13 cellular contexts compared by ENCODE assay signal in genomic region chr7:155506854-155507337, GRCh38. TPM values are rescaled to one million over a fixed set of nuclear protein-coding genes. Genes with fewer than 3 reads are reported as not detected.
DNase-seq lines count a peak whose midpoint lies in the region; ATAC-seq and TF ChIP-seq lines count a peak whose summit lies in the region.
"Had no signal": no experiment of that assay in that cellular context is flagged by ENCODE, and none has a peak within 500 bp of the region (broad histone marks: within the 10 kb centered on the region; RNA-seq: fewer than 3 reads in every experiment).

No MANE protein-coding gene starts in this region.

- H3K4me3 Mint-ChIP-seq in activated CD4-positive, alpha-beta T cell treated with anti-CD3 and anti-CD28 coated beads, Interleukin-2, amount 10 ng/mL, durations not matched to agents 24 days and 14 days, result no peak overlapping the region
- no peak overlapping the region for H3K4me3 Mint-ChIP-seq in activated CD4-positive, alpha-beta T cell treated with anti-CD3 and anti-CD28 coated beads, Interleukin-2, amount 10 ng/mL, durations not matched to agents 7 days and 5 days
- H3K4me3 Mint-ChIP-seq in progenitor cell of endocrine pancreas (ENCODE audit: low read depth), result no peak overlapping the region
- no peak overlapping the region for H3K4me3 Mint-ChIP-seq in CD4-positive, alpha-beta T cell
- H3K4me3 Mint-ChIP-seq: natural killer cell had no signal

- peak overlapping the region; percentile 53 for H3K27ac Mint-ChIP-seq in activated CD4-positive, alpha-beta T cell treated with anti-CD3 and anti-CD28 coated beads, Interleukin-2, amount 10 ng/mL, durations not matched to agents 24 days and 14 days
- no peak overlapping the region for H3K27ac Mint-ChIP-seq in activated CD4-positive, alpha-beta T cell treated with anti-CD3 and anti-CD28 coated beads, Interleukin-2, amount 10 ng/mL, durations not matched to agents 7 days and 5 days
- H3K27ac Mint-ChIP-seq in progenitor cell of endocrine pancreas, result peak overlapping the region; percentile 66
- no peak overlapping the region for H3K27ac Mint-ChIP-seq in CD4-positive, alpha-beta T cell
- H3K27ac Mint-ChIP-seq: natural killer cell had no signal

- CTCF ChIA-PET in activated CD4-positive, alpha-beta T cell treated with anti-CD3 and anti-CD28 coated beads, Interleukin-2, amount 10 ng/mL, durations not matched to agents 7 days and 5 days (lab: Charles Lee), result interaction anchor here (0.8 to 1.2 kb wide), 2 partner anchors 32 to 131 kb away, joined by 3 read pairs; no protein-coding TSS in a partner anchor
- CTCF ChIA-PET in CD4-positive, alpha-beta T cell (lab: Charles Lee), result no interaction called here

- no peaks in the 10 kb centered on the region for H3K9me3 ChIP-seq in CD4-positive, alpha-beta T cell (ENCODE audit: control insufficient read depth, low read length)
- H3K9me3 ChIP-seq: ascending aorta had no signal

- POLR2A ChIA-PET in activated CD4-positive, alpha-beta T cell treated with anti-CD3 and anti-CD28 coated beads, Interleukin-2, amount 10 ng/mL, durations not matched to agents 7 days and 5 days (lab: Charles Lee), result no interaction called here
- POLR2A ChIA-PET in CD4-positive, alpha-beta T cell (lab: Charles Lee), result no interaction called here

- H3K4me3 ChIP-seq in choroid plexus epithelial cell (ENCODE audit: low read depth, low read length), result no peak overlapping the region
- H3K4me3 ChIP-seq: ascending aorta, stomach had no signal

- H3K27ac ChIP-seq in CD4-positive, alpha-beta T cell (ENCODE audit: low read depth, low read length), result no peak overlapping the region
- H3K27ac ChIP-seq: ascending aorta, epithelial cell of prostate, stomach had no signal

- peaks cover 88% of the 10 kb centered on the region for H3K27me3 Mint-ChIP-seq in activated CD4-positive, alpha-beta T cell treated with anti-CD3 and anti-CD28 coated beads, Interleukin-2, amount 10 ng/mL, durations not matched to agents 24 days and 14 days
- H3K27me3 Mint-ChIP-seq in activated CD4-positive, alpha-beta T cell treated with anti-CD3 and anti-CD28 coated beads, Interleukin-2, amount 10 ng/mL, durations not matched to agents 7 days and 5 days, result peaks cover 87% of the 10 kb centered on the region
- H3K27me3 Mint-ChIP-seq in progenitor cell of endocrine pancreas, result peaks cover 99% of the 10 kb centered on the region
- H3K27me3 Mint-ChIP-seq in CD4-positive, alpha-beta T cell, result peaks cover 97% of the 10 kb centered on the region

- no peak for DNase-seq in activated CD4-positive, alpha-beta T cell treated with anti-CD3 and anti-CD28 coated beads, Interleukin-2, amount 10 ng/mL, durations not matched to agents 24 days and 14 days
- DNase-seq in activated CD4-positive, alpha-beta T cell treated with anti-CD3 and anti-CD28 coated beads, Interleukin-2, amount 10 ng/mL, durations not matched to agents 7 days and 5 days, result no peak
- DNase-seq in NCI-H526 (lab: John Stamatoyannopoulos, UW), result peak; percentile 24 to 72
- peak; percentile 17 for DNase-seq in choroid plexus epithelial cell (ENCODE audit: low read depth)
- DNase-seq in progenitor cell of endocrine pancreas (ENCODE audit: low spot score, unreplicated experiment), result no peak
- no peak for DNase-seq in NCI-H510A (lab: John Stamatoyannopoulos, UW)
- DNase-seq in CD4-positive, alpha-beta T cell, result no peak
- no peak for DNase-seq in Right ventricle myocardium superior
- DNase-seq: natural killer cell, stomach had no signal

- peaks cover 9% of the 10 kb centered on the region for H3K9me3 Mint-ChIP-seq in activated CD4-positive, alpha-beta T cell treated with anti-CD3 and anti-CD28 coated beads, Interleukin-2, amount 10 ng/mL, durations not matched to agents 24 days and 14 days
- peaks cover 4% of the 10 kb centered on the region for H3K9me3 Mint-ChIP-seq in activated CD4-positive, alpha-beta T cell treated with anti-CD3 and anti-CD28 coated beads, Interleukin-2, amount 10 ng/mL, durations not matched to agents 7 days and 5 days
- H3K9me3 Mint-ChIP-seq in progenitor cell of endocrine pancreas (ENCODE audit: low read depth), result no peaks in the 10 kb centered on the region
- peaks cover 3% of the 10 kb centered on the region for H3K9me3 Mint-ChIP-seq in CD4-positive, alpha-beta T cell
- H3K9me3 Mint-ChIP-seq: natural killer cell had no signal

- peaks cover 15% of the 10 kb centered on the region for H3K4me1 Mint-ChIP-seq in activated CD4-positive, alpha-beta T cell treated with anti-CD3 and anti-CD28 coated beads, Interleukin-2, amount 10 ng/mL, durations not matched to agents 24 days and 14 days
- H3K4me1 Mint-ChIP-seq in activated CD4-positive, alpha-beta T cell treated with anti-CD3 and anti-CD28 coated beads, Interleukin-2, amount 10 ng/mL, durations not matched to agents 7 days and 5 days, result peaks cover 19% of the 10 kb centered on the region
- H3K4me1 Mint-ChIP-seq in progenitor cell of endocrine pancreas (ENCODE audit: low read depth), result peaks cover 3% of the 10 kb centered on the region
- H3K4me1 Mint-ChIP-seq in CD4-positive, alpha-beta T cell (ENCODE audit: low read depth), result peaks cover 31% of the 10 kb centered on the region

- ATAC-seq in CD4-positive, alpha-beta T cell (ENCODE audit: poor library complexity), result no peak
- ATAC-seq in Right ventricle myocardium superior (ENCODE audit: poor library complexity), result no peak

- peaks cover 92% of the 10 kb centered on the region for H3K27me3 ChIP-seq in CD4-positive, alpha-beta T cell (ENCODE audit: control insufficient read depth, insufficient read depth, low read length)

- peaks cover 6% of the 10 kb centered on the region for H3K36me3 Mint-ChIP-seq in activated CD4-positive, alpha-beta T cell treated with anti-CD3 and anti-CD28 coated beads, Interleukin-2, amount 10 ng/mL, durations not matched to agents 24 days and 14 days (ENCODE audit: low read depth)
- H3K36me3 Mint-ChIP-seq in activated CD4-positive, alpha-beta T cell treated with anti-CD3 and anti-CD28 coated beads, Interleukin-2, amount 10 ng/mL, durations not matched to agents 7 days and 5 days (ENCODE audit: low read depth), result peaks cover 3% of the 10 kb centered on the region
- no peaks in the 10 kb centered on the region for H3K36me3 Mint-ChIP-seq in progenitor cell of endocrine pancreas (ENCODE audit: insufficient read depth)
- H3K36me3 Mint-ChIP-seq in CD4-positive, alpha-beta T cell (ENCODE audit: low read depth), result no peaks in the 10 kb centered on the region
- H3K36me3 Mint-ChIP-seq: natural killer cell had no signal

- intact Hi-C loops in activated CD4-positive, alpha-beta T cell treated with anti-CD3 and anti-CD28 coated beads, Interleukin-2, amount 10 ng/mL, durations not matched to agents 24 days and 14 days (cut with micrococcal nuclease), result loop anchor here (1.0 kb wide), 1 partner anchor 38 kb away; no protein-coding TSS in a partner anchor
- intact Hi-C loops in CD4-positive, alpha-beta T cell (cut with DNase I, micrococcal nuclease), result loop anchor here in 1 of 2 experiments (10.0 kb wide), 1 partner anchor 132 kb away; no protein-coding TSS in a partner anchor
- intact Hi-C loops in Right ventricle myocardium superior (cut with DNase I), result no loop called here

- TF ChIP-seq CTCF in choroid plexus epithelial cell (conservative IDR thresholded peaks at IDR 0.05; ENCODE audit: low read depth, low read length) (no peak), progenitor cell of endocrine pancreas (IDR thresholded peaks at IDR 0.05; ENCODE audit: unreplicated experiment) (no peak)
- TF ChIP-seq CTCF in CD4-positive, alpha-beta T cell (IDR thresholded peaks at IDR 0.05), result no peak

RNA-seq across cellular contexts. Expression of gene CNPY1, which starts 39.5 kb away (rescaled TPM):
- total RNA-seq in activated CD4-positive, alpha-beta T cell treated with anti-CD3 and anti-CD28 coated beads, Interleukin-2, amount 10 ng/mL, durations not matched to agents 24 days and 14 days, result not detected in 2 replicates
- total RNA-seq in activated CD4-positive, alpha-beta T cell treated with anti-CD3 and anti-CD28 coated beads, Interleukin-2, amount 10 ng/mL, durations not matched to agents 7 days and 5 days, result not detected
- total RNA-seq in progenitor cell of endocrine pancreas, result not detected in 2 replicates
- total RNA-seq in CD4-positive, alpha-beta T cell, result not detected
- total RNA-seq in Right ventricle myocardium superior, result not detected
- total RNA-seq: ascending aorta, LHCN-M2, natural killer cell had no signal

RNA-seq across cellular contexts. Expression of gene EN2, which starts 49.0 kb away (rescaled TPM):
- not detected in 2 replicates for total RNA-seq in activated CD4-positive, alpha-beta T cell treated with anti-CD3 and anti-CD28 coated beads, Interleukin-2, amount 10 ng/mL, durations not matched to agents 24 days and 14 days
- total RNA-seq in activated CD4-positive, alpha-beta T cell treated with anti-CD3 and anti-CD28 coated beads, Interleukin-2, amount 10 ng/mL, durations not matched to agents 7 days and 5 days, result not detected
- not detected in 2 replicates for total RNA-seq in progenitor cell of endocrine pancreas
- not detected for total RNA-seq in CD4-positive, alpha-beta T cell
- total RNA-seq in Right ventricle myocardium superior, result 0.11 TPM
- total RNA-seq: ascending aorta, natural killer cell, stomach had no signal

Comparison
In these comparisons a context has a peak if more than half of its experiments do, and no peak if none do; other contexts are left out.
1. H3K27ac Mint-ChIP-seq: peak in activated CD4-positive, alpha-beta T cell treated with anti-CD3 and anti-CD28 coated beads, Interleukin-2, amount 10 ng/mL, durations not matched to agents 24 days and 14 days (single experiment) and progenitor cell of endocrine pancreas (single experiment); none in activated CD4-positive, alpha-beta T cell treated with anti-CD3 and anti-CD28 coated beads, Interleukin-2, amount 10 ng/mL, durations not matched to agents 7 days and 5 days (single experiment) and CD4-positive, alpha-beta T cell (single experiment).
2. DNase-seq: peak in NCI-H526 (2 of 2) and choroid plexus epithelial cell (single experiment); none in activated CD4-positive, alpha-beta T cell treated with anti-CD3 and anti-CD28 coated beads, Interleukin-2, amount 10 ng/mL, durations not matched to agents 24 days and 14 days (single experiment), activated CD4-positive, alpha-beta T cell treated with anti-CD3 and anti-CD28 coated beads, Interleukin-2, amount 10 ng/mL, durations not matched to agents 7 days and 5 days (single experiment), progenitor cell of endocrine pancreas (single experiment), NCI-H510A (single experiment), CD4-positive, alpha-beta T cell (0 of 10) and Right ventricle myocardium superior (single experiment).